Comparison of ENCODE assay signal across 8 cellular contexts in the genomic region with DNA sequence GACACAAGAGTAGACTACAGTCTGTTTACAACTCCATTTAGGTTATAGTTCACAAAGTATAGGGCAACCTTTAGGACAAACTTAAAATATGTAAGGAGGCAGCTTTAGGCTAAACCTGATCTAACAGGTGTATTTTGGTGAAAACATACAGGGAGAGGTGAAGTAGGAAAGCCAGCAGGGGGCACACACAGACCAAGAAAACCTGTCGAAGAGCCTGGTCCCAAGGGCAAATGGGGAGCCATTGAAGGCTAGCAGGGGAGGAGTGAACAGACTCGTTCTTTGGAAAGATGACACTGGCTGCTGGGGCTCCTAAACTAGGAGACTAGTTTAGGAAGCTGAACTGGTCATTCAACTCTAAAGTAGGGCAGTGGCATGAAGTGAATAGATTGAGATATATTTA.
A peak's percentile ranks its signal among the peaks of the same experiment; 100 is the strongest.
DNase-seq lines count a peak whose midpoint lies in the region; ATAC-seq and TF ChIP-seq lines count a peak whose summit lies in the region.

No MANE protein-coding gene starts in this region.

- intact Hi-C loops in heart left ventricle (cut with DNase I) = loop anchor here in 8 of 10 donors (5.0 to 10.0 kb wide), 4 partner anchors 202 to 522 kb away; no protein-coding TSS in a partner anchor
- intact Hi-C loops in Right ventricle myocardium inferior (cut with DNase I) = loop anchor here (5.0 kb wide), 3 partner anchors 202 to 522 kb away; no protein-coding TSS in a partner anchor

- 3 to 19% (median 6%) methylated on average over 2 of the region's 2 CpGs for WGBS in heart left ventricle, 4 donors

- H3K36me3 ChIP-seq in heart left ventricle = no peaks in the 10 kb centered on the region

- peak in 11 of 12 donors; percentile 18 to 52 (median 34) for TF ChIP-seq CTCF in heart left ventricle (IDR thresholded peaks at IDR 0.05)

- peak in 1 of 4 donors; percentile 49 for ATAC-seq in heart left ventricle
- no peak for ATAC-seq in Right ventricle myocardium inferior

- H3K4me3 ChIP-seq in heart left ventricle = no peak overlapping the region

- TF ChIP-seq POLR2A in heart left ventricle (IDR thresholded peaks at IDR 0.05) = no peak

- H3K9me3 ChIP-seq in heart left ventricle = peaks cover 0 to 6% (median 0%) of the 10 kb centered on the region in 12 donors

- H3K27ac ChIP-seq in heart left ventricle = no peak overlapping the region

- H3K27me3 ChIP-seq in heart left ventricle = peaks cover 0 to 17% (median 3%) of the 10 kb centered on the region in 9 donors

- DNase-seq in heart left ventricle = peak in 2 of 5 donors; percentile 23 to 29
- DNase-seq in Right ventricle myocardium inferior (ENCODE audit: missing footprints) = no peak
- peak; percentile 29 for DNase-seq in NCI-H69 (lab: John Stamatoyannopoulos, UW)
- peak; percentile 9 for DNase-seq in activated effector memory CD4-positive, alpha-beta T cell treated with Interleukin-2 at 50 U/mL for 16 hours
- DNase-seq in islet precursor cell = peak; percentile 79
- DNase-seq in stimulated activated naive CD4-positive, alpha-beta T cell (lab: John Stamatoyannopoulos, UW) = peak in 4 of 6 experiments; percentile 0 to 12 (median 4)
- DNase-seq in dedifferentiated amniotic fluid mesenchymal stem cell (ENCODE audit: extremely low spot score) = no peak
- no peak for DNase-seq in DMS79 treated with DMSO at 0.1 percent for 48 hours (lab: John Stamatoyannopoulos, UW)

- H3K4me1 ChIP-seq in heart left ventricle = no peaks in the 10 kb centered on the region

Comparison
In these comparisons a context has a peak if more than half of its experiments do, and no peak if none do; other contexts are left out.
1. DNase-seq: peak in NCI-H69 (single experiment), activated effector memory CD4-positive, alpha-beta T cell treated with Interleukin-2 at 50 U/mL for 16 hours (single experiment), islet precursor cell (single experiment) and stimulated activated naive CD4-positive, alpha-beta T cell (4 of 6); none in Right ventricle myocardium inferior (single experiment), dedifferentiated amniotic fluid mesenchymal stem cell (single experiment) and DMS79 treated with DMSO at 0.1 percent for 48 hours (single experiment).